12 cellular contexts compared by ENCODE assay signal in the genomic region with DNA sequence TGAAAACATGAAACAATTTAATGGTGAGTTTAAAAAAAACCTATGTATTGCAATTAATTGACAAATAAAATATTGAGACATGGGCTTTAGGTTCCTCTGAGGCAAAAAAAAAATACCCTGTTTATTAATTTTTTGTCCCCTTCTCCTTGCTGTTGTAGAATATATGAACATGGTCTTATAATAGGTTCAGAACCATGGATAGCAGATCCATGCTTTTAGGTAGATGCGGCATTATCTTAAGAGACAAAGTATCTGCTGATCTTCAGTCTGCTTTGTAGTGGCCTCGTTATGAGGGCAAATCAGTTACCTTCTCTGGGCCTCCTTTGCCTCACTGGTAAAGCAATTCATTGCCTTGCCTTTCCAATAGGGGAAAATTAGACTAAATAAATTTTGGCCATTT.
"Had no signal": no experiment of that assay in that cellular context is flagged by ENCODE, and none has a peak within 500 bp of the region (broad histone marks: within the 10 kb centered on the region; RNA-seq: fewer than 3 reads in every experiment).

No MANE protein-coding gene starts in this region.

- H3K36me3 ChIP-seq: esophagus muscularis mucosa, uterus had no signal

- H3K9me3 ChIP-seq: esophagus muscularis mucosa had no signal

- DNase-seq: activated CD4-positive, alpha-beta T cell treated with anti-CD3 and anti-CD28 coated beads for 1 hour; activated CD4-positive, alpha-beta T cell treated with anti-CD3 and anti-CD28 coated beads, Interleukin-2, amount 50 U/mL, for 48 hours; activated effector memory CD4-positive, alpha-beta T cell treated with anti-CD3 and anti-CD28 coated beads, Interleukin-2, amount 50 U/mL, for 16 hours; activated T-cell treated with anti-CD3 and anti-CD28 coated beads, Interleukin-2, amount 50 U/mL, for 4 hours; islet precursor cell; left ventricle myocardium superior; midbrain; small intestine; T-helper 9 cell; uterus had no signal

- H3K36me3 Mint-ChIP-seq: activated naive CD8-positive, alpha-beta T cell had no signal

- H3K27ac ChIP-seq: esophagus muscularis mucosa, uterus had no signal

- H3K9me3 Mint-ChIP-seq: activated T-cell treated with anti-CD3 and anti-CD28 coated beads, Interleukin-2, amount 50 U/mL, for 4 hours had no signal

- H3K27me3 Mint-ChIP-seq: activated naive CD8-positive, alpha-beta T cell had no signal

- ATAC-seq: activated T-cell treated with anti-CD3 and anti-CD28 coated beads, Interleukin-2, amount 50 U/mL, for 4 hours; left ventricle myocardium superior had no signal

- H3K27me3 ChIP-seq: esophagus muscularis mucosa, uterus had no signal

- H3K27ac Mint-ChIP-seq: activated naive CD8-positive, alpha-beta T cell had no signal

- H3K4me3 ChIP-seq: esophagus muscularis mucosa, uterus had no signal

- H3K4me1 ChIP-seq: esophagus muscularis mucosa, uterus had no signal

- H3K4me3 Mint-ChIP-seq: activated naive CD8-positive, alpha-beta T cell; activated T-cell treated with anti-CD3 and anti-CD28 coated beads, Interleukin-2, amount 50 U/mL, for 4 hours had no signal
